11 cellular contexts compared by ENCODE assay signal in genomic region chr1:88801575-88802208, GRCh38.
DNase-seq lines count a peak whose midpoint lies in the region; ATAC-seq and TF ChIP-seq lines count a peak whose summit lies in the region.
"Had no signal": no experiment of that assay in that cellular context is flagged by ENCODE, and none has a peak within 500 bp of the region (broad histone marks: within the 10 kb centered on the region; RNA-seq: fewer than 3 reads in every experiment).

No MANE protein-coding gene starts in this region.

- H3K27me3 Mint-ChIP-seq in T-helper 2 cell treated with Interferon-gamma antibody and Interleukin-4, amounts not matched to agents 5 μg/mL and 100 μg/mL, for 36 hours (ENCODE audit: low read depth) = no peaks in the 10 kb centered on the region

- ATAC-seq in foreskin keratinocyte = no peak
- ATAC-seq in GM18870 (IDR thresholded peaks at IDR 0.05; ENCODE audit: unreplicated experiment) = no peak
- ATAC-seq in HG02610 (IDR thresholded peaks at IDR 0.05; ENCODE audit: unreplicated experiment) = no peak
- ATAC-seq in SK-N-SH treated with all-trans-retinoic acid at 6 μM for 48 hours = no peak

- H3K9me3 Mint-ChIP-seq in T-helper 2 cell treated with Interferon-gamma antibody and Interleukin-4, amounts not matched to agents 5 μg/mL and 100 μg/mL, for 36 hours = peaks cover 6% of the 10 kb centered on the region
- H3K9me3 Mint-ChIP-seq: nephron had no signal

- no peak overlapping the region for H3K4me3 Mint-ChIP-seq in T-helper 2 cell treated with Interferon-gamma antibody and Interleukin-4, amounts not matched to agents 5 μg/mL and 100 μg/mL, for 36 hours
- H3K4me3 Mint-ChIP-seq: activated T-helper 1 cell treated with anti-CD3 and anti-CD28 coated beads, Interleukin-12 subunit alpha, Interleukin-12 subunit beta, Interleukin-2, Interleukin-4 antibody, amounts not matched to agents 30 ng/mL and 10 ng/mL and 1 ng/mL, durations not matched to agents 14 hours and 24 hours and 36 hours; nephron had no signal

- TF ChIP-seq CTCF in HFF-Myc (IDR thresholded peaks at IDR 0.05; ENCODE audit: low read depth, low read length, missing control alignments) = no peak
- TF ChIP-seq CTCF in foreskin keratinocyte (conservative IDR thresholded peaks at IDR 0.05) = no peak

- peaks cover 17% of the 10 kb centered on the region for H3K4me1 ChIP-seq in foreskin keratinocyte

- peak overlapping the region; percentile 61 for H3K27ac Mint-ChIP-seq in T-helper 2 cell treated with Interferon-gamma antibody and Interleukin-4, amounts not matched to agents 5 μg/mL and 100 μg/mL, for 36 hours
- H3K27ac Mint-ChIP-seq: activated T-helper 1 cell treated with anti-CD3 and anti-CD28 coated beads, Interleukin-12 subunit alpha, Interleukin-12 subunit beta, Interleukin-2, Interleukin-4 antibody, amounts not matched to agents 30 ng/mL and 10 ng/mL and 1 ng/mL, durations not matched to agents 14 hours and 24 hours and 36 hours had no signal

- peaks cover 55% of the 10 kb centered on the region for H3K36me3 Mint-ChIP-seq in T-helper 2 cell treated with Interferon-gamma antibody and Interleukin-4, amounts not matched to agents 5 μg/mL and 100 μg/mL, for 36 hours (ENCODE audit: low read depth)

- H3K4me3 ChIP-seq in HFF-Myc (replicated peaks; ENCODE audit: low read depth, low read length) = no peak overlapping the region

- no peaks in the 10 kb centered on the region for H3K27me3 ChIP-seq in foreskin keratinocyte

- DNase-seq in CD1c-positive myeloid dendritic cell (ENCODE audit: extremely low spot score) = peak; percentile 51
- DNase-seq in HFF-Myc (ENCODE audit: extremely low read depth, low read depth) = peak; percentile 44
- DNase-seq in T-helper 2 cell treated with Interferon-gamma antibody and Interleukin-4, amounts not matched to agents 5 μg/mL and 100 μg/mL, for 36 hours (ENCODE audit: low spot score) = no peak
- peak; percentile 69 to 80 for DNase-seq in foreskin keratinocyte
- DNase-seq in NCI-H187 treated with DMSO at 0.1 percent for 48 hours (lab: John Stamatoyannopoulos, UW) = no peak

- H3K27ac ChIP-seq in foreskin keratinocyte = peak overlapping the region; percentile 7
- H3K27ac ChIP-seq: KMS-11 had no signal

- peaks cover 10% of the 10 kb centered on the region for H3K4me1 Mint-ChIP-seq in T-helper 2 cell treated with Interferon-gamma antibody and Interleukin-4, amounts not matched to agents 5 μg/mL and 100 μg/mL, for 36 hours (ENCODE audit: low read depth)
- H3K4me1 Mint-ChIP-seq: nephron had no signal

TF ChIP-seq in SK-N-SH treated with all-trans-retinoic acid at 6 μM for 48 hours, 23 proteins besides CTCF, POLR2A, EP300 and RAD21:
- TF ChIP-seq TOX (CRISPR knock-in tag; IDR thresholded peaks at IDR 0.05; ENCODE audit: borderline replicate concordance) (no peak), CSDC2 (CRISPR knock-in tag; IDR thresholded peaks at IDR 0.05) (no peak), PPARA (CRISPR knock-in tag; IDR thresholded peaks at IDR 0.05; ENCODE audit: borderline replicate concordance) (no peak)

Comparison
In these comparisons a context has a peak if more than half of its experiments do, and no peak if none do; other contexts are left out.
1. DNase-seq: peak in CD1c-positive myeloid dendritic cell (single experiment), HFF-Myc (single experiment) and foreskin keratinocyte (2 of 2); none in T-helper 2 cell treated with Interferon-gamma antibody and Interleukin-4, amounts not matched to agents 5 μg/mL and 100 μg/mL, for 36 hours (single experiment) and NCI-H187 treated with DMSO at 0.1 percent for 48 hours (single experiment).